Comparison of ENCODE assay signal across 23 cellular contexts in genomic region chr3:115853083-115853482, GRCh38.
DNase-seq lines count a peak whose midpoint lies in the region; ATAC-seq and TF ChIP-seq lines count a peak whose summit lies in the region.
"Had no signal": no experiment of that assay in that cellular context is flagged by ENCODE, and none has a peak within 500 bp of the region (broad histone marks: within the 10 kb centered on the region; RNA-seq: fewer than 3 reads in every experiment).

No MANE protein-coding gene starts in this region.

- POLR2A ChIA-PET in A673 (lab: Charles Lee; ENCODE audit: low non-redundant PET): interaction anchor here (0.6 kb wide), 1 partner anchor 707 kb away, joined by 5 read pairs; no protein-coding TSS in a partner anchor

- intact Hi-C loops in A673 (cut with micrococcal nuclease; ENCODE audit: unreplicated experiment): no loop called here

- H3K9me3 ChIP-seq in A673 (ENCODE audit: low read depth, low read length, poor library complexity, severe bottlenecking) (no peaks in the 10 kb centered on the region), SK-N-MC (ENCODE audit: low read depth, low read length) (no peaks in the 10 kb centered on the region)
- H3K9me3 ChIP-seq: A549, BE2C, BLaER1 had no signal

- H3K27me3 ChIP-seq in A673 (replicated peaks; ENCODE audit: insufficient read depth, low read depth, low read length, poor library complexity): no peaks in the 10 kb centered on the region
- H3K27me3 ChIP-seq: BE2C, BLaER1 had no signal

- CTCF ChIA-PET in A673 (lab: Charles Lee): no interaction called here

- no TSS peak for BruUV-seq in A673 (replicated peaks; lab: Mats Ljungman, UMichigan)

- H3K4me3 ChIP-seq in A673 (ENCODE audit: low read depth, low read length, poor library complexity, severe bottlenecking) (no peak overlapping the region), SK-N-MC (no peak overlapping the region)
- H3K4me3 ChIP-seq: A549, BLaER1, GM12878 had no signal

- no peak overlapping the region for H3K9ac ChIP-seq in SK-N-MC (ENCODE audit: insufficient read length)
- H3K9ac ChIP-seq: BLaER1 had no signal

- DNase-seq in A673 (ENCODE audit: low spot score) (no peak), SK-N-MC (ENCODE audit: low read depth, low spot score) (no peak), HUDEP-2 (lab: John Stamatoyannopoulos, UW; ENCODE audit: unreplicated experiment in 76 of 76) (no peak)
- DNase-seq: ACHN; BE2C; C1 segment of cervical spinal cord; CD4-positive, alpha-beta memory T cell; CD4-positive, CD25-positive, alpha-beta regulatory T cell; CD8-positive, alpha-beta memory T cell; COR-L47; DMS 273 treated with DMSO at 0.1 percent for 48 hours; DMS153; DMS53; DMS79; DND-41; EL; GDM1 had no signal

- TF ChIP-seq CTCF in A673 (conservative IDR thresholded peaks at IDR 0.05; ENCODE audit: low read depth, low read length): no peak

- ATAC-seq in SK-N-SH treated with all-trans-retinoic acid at 6 μM for 48 hours: peak; percentile 58
- no peak for ATAC-seq in GM19455 (IDR thresholded peaks at IDR 0.05; ENCODE audit: unreplicated experiment)
- ATAC-seq: A549, GM12878 had no signal

- peaks cover 26% of the 10 kb centered on the region for H3K4me1 ChIP-seq in A673 (ENCODE audit: insufficient read depth, low read length, poor library complexity, severe bottlenecking)
- H3K4me1 ChIP-seq: A549, BE2C, BLaER1 had no signal

- H3K36me3 ChIP-seq in A673 (ENCODE audit: insufficient read depth, low read length, poor library complexity, severe bottlenecking) (no peaks in the 10 kb centered on the region), SK-N-MC (ENCODE audit: insufficient read depth, low read length) (peaks cover 38% of the 10 kb centered on the region)
- H3K36me3 ChIP-seq: BE2C, BLaER1 had no signal

- H3K27ac ChIP-seq in A673 (ENCODE audit: low read depth, low read length, poor library complexity, severe bottlenecking): peak overlapping the region; percentile 3
- H3K27ac ChIP-seq in SK-N-MC: peak overlapping the region; percentile 49; the same call in 1 of the 2 replicates
- H3K27ac ChIP-seq: 22Rv1, A549, BLaER1 had no signal

TF ChIP-seq in SK-N-SH treated with all-trans-retinoic acid at 6 μM for 48 hours, 23 proteins besides CTCF, POLR2A, EP300 and RAD21:
- TF ChIP-seq GLIS3 (CRISPR knock-in tag; IDR thresholded peaks at IDR 0.05): no peak
- TF ChIP-seq, protein P1, sequence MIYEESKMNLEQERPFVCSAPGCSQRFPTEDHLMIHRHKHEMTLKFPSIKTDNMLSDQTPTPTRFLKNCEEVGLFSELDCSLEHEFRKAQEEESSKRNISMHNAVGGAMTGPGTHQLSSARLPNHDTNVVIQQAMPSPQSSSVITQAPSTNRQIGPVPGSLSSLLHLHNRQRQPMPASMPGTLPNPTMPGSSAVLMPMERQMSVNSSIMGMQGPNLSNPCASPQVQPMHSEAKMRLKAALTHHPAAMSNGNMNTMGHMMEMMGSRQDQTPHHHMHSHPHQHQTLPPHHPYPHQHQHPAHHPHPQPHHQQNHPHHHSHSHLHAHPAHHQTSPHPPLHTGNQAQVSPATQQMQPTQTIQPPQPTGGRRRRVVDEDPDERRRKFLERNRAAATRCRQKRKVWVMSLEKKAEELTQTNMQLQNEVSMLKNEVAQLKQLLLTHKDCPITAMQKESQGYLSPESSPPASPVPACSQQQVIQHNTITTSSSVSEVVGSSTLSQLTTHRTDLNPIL (CRISPR knock-in tag; IDR thresholded peaks at IDR 0.05; ENCODE audit: low read depth): no peak
- peak; percentile 87 for TF ChIP-seq ISL1 (CRISPR knock-in tag; IDR thresholded peaks at IDR 0.05)
